Comparison of ENCODE assay signal across 6 cellular contexts in genomic region chr4:25540734-25541133, GRCh38.
"Had no signal": no experiment of that assay in that cellular context is flagged by ENCODE, and none has a peak within 500 bp of the region (broad histone marks: within the 10 kb centered on the region; RNA-seq: fewer than 3 reads in every experiment).

No MANE protein-coding gene starts in this region.

- H3K9ac ChIP-seq: GM23248 had no signal

- DNase-seq: GM23248, GOT3, H7, HCEC 1CT, IMR-90 had no signal

- H2AFZ ChIP-seq: GM23248 had no signal

- ATAC-seq: K562 had no signal

- H3K4me3 ChIP-seq: GM23248, K562 had no signal

- H3K27ac ChIP-seq: GM23248 had no signal
